Comparison of ENCODE assay signal across 18 cellular contexts in the genomic region with DNA sequence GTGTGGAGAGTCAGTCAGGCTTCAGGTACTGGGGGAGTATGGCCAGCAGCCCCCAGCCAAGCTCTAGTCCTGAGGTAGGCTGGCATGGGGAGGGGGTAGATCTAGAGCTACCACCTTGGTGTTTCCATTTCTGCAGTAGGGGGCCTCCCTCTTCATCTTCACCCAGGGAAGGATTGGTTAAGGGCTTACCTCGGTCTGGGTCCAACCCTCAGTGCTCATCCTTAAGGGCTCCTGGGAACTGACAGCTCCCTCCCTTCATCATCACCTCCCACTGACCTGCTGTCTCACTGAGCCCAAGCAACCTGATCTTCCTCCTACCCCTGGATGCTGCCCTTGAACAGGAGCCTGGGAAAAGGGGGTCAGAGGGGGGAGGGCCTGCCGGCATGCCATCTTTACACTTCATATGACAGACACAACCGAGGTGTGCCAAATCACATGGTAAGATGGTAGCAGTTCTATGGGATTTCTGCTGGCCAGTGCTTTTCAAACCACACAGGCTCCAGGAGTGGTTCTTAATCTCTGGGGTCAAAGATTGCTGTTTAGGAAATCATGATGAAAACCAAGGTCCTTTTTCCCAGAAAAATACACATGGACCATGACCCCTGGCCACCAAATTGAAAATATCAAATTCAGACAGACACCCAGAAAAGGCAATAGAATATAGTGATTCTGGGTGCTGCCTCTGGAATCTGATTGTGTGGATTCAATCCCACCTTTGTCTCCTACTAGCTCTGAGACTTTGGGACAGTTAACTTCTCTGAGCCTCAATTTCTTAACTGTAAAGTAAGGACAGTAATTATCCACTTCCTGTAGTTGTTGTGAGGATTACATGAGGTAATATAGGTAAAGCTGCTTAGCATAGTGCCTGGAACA. TPM values are rescaled to one million over a fixed set of nuclear protein-coding genes. Genes with fewer than 3 reads are reported as not detected.
DNase-seq lines count a peak whose midpoint lies in the region; ATAC-seq and TF ChIP-seq lines count a peak whose summit lies in the region.
"Had no signal": no experiment of that assay in that cellular context is flagged by ENCODE, and none has a peak within 500 bp of the region (broad histone marks: within the 10 kb centered on the region; RNA-seq: fewer than 3 reads in every experiment).

No MANE protein-coding gene starts in this region.

- no peak for TF ChIP-seq CTCF in suprapubic skin (IDR thresholded peaks at IDR 0.05)
- no peak for TF ChIP-seq CTCF in GM13977 (IDR thresholded peaks at IDR 0.05; ENCODE audit: extremely low read depth, insufficient read depth, missing control alignments)

- no peaks in the 10 kb centered on the region for H3K27me3 Mint-ChIP-seq in central memory CD8-positive, alpha-beta T cell

- WGBS in suprapubic skin: 90% methylated on average over 3 of the region's 3 CpGs

- TF ChIP-seq EP300 in suprapubic skin (IDR thresholded peaks at IDR 0.05): no peak

- peak overlapping the region; percentile 99 for H3K27ac ChIP-seq in mucosa of rectum (ENCODE audit: low read depth in 2 of 2, low read length in 2 of 2)
- H3K27ac ChIP-seq in stomach smooth muscle (ENCODE audit: low read length): peak overlapping the region; percentile 94
- H3K27ac ChIP-seq in suprapubic skin: no peak overlapping the region

- peak overlapping the region; percentile 2 for H3K27ac Mint-ChIP-seq in central memory CD8-positive, alpha-beta T cell (ENCODE audit: low read depth)
- H3K27ac Mint-ChIP-seq: nephron progenitor cell had no signal

- H3K9ac ChIP-seq in mucosa of rectum (ENCODE audit: low read depth in 1 of 2, low read length in 2 of 2) (peak overlapping the region; percentile 95), stomach smooth muscle (ENCODE audit: low read length in 2 of 2) (peak overlapping the region in 1 of 2 donors; percentile 14)

- H3K4me3 ChIP-seq in mucosa of rectum (ENCODE audit: low read length in 2 of 2) (peak overlapping the region in 1 of 2 donors; percentile 97), stomach smooth muscle (ENCODE audit: low read length in 2 of 2) (no peak overlapping the region), suprapubic skin (no peak overlapping the region)
- H3K4me3 ChIP-seq: lung, prostate gland, tibial nerve had no signal

- peaks cover 0 to 12% of the 10 kb centered on the region in 2 donors for H3K36me3 ChIP-seq in mucosa of rectum (ENCODE audit: control insufficient read depth in 2 of 2, insufficient read depth in 2 of 2, low read length in 2 of 2)
- H3K36me3 ChIP-seq in stomach smooth muscle (ENCODE audit: control insufficient read depth in 2 of 2, insufficient read depth in 2 of 2, low read length in 2 of 2): peaks cover 2 to 5% of the 10 kb centered on the region in 2 donors
- H3K36me3 ChIP-seq in suprapubic skin: no peaks in the 10 kb centered on the region
- H3K36me3 ChIP-seq: prostate gland had no signal

- no peak for ATAC-seq in central memory CD8-positive, alpha-beta T cell (replicated peaks; ENCODE audit: extremely low read depth, poor library complexity, severe bottlenecking)

- DNase-seq in NCI-H82 (lab: John Stamatoyannopoulos, UW): peak; percentile 23
- DNase-seq in NCI-H82 treated with DMSO at 0.1 percent for 48 hours (lab: John Stamatoyannopoulos, UW; ENCODE audit: unreplicated experiment): no peak
- no peak for DNase-seq in central memory CD8-positive, alpha-beta T cell (ENCODE audit: low spot score in 2 of 2)
- DNase-seq in suprapubic skin (ENCODE audit: low spot score in 2 of 2): no peak
- DNase-seq in islet precursor cell: no peak
- DNase-seq in GM13977 (ENCODE audit: low spot score): no peak
- DNase-seq: activated CD4-positive, alpha-beta T cell treated with anti-CD3 and anti-CD28 coated beads, Interleukin-2, amount 10 ng/mL, durations not matched to agents 24 days and 14 days; activated CD8-positive, alpha-beta memory T cell treated with anti-CD3 and anti-CD28 coated beads, Interleukin-2, amount 50 U/mL, for 4 hours; activated effector memory CD4-positive, alpha-beta T cell treated with anti-CD3 and anti-CD28 coated beads, Interleukin-2, amount 50 U/mL, for 16 hours; GOT3; Karpas-422; NCI-H1930; nephron progenitor cell had no signal

- no peaks in the 10 kb centered on the region for H3K9me3 ChIP-seq in mucosa of rectum (ENCODE audit: control insufficient read depth in 2 of 2, low read length in 2 of 2)
- no peaks in the 10 kb centered on the region for H3K9me3 ChIP-seq in stomach smooth muscle (ENCODE audit: control insufficient read depth in 2 of 2, low read length in 2 of 2)
- no peaks in the 10 kb centered on the region for H3K9me3 ChIP-seq in suprapubic skin
- H3K9me3 ChIP-seq: prostate gland, tibial nerve had no signal

- peaks cover 38% of the 10 kb centered on the region for H3K4me1 Mint-ChIP-seq in central memory CD8-positive, alpha-beta T cell

- H3K4me1 ChIP-seq in mucosa of rectum (ENCODE audit: control insufficient read depth in 2 of 2, insufficient read depth in 2 of 2, low read length in 2 of 2) (peaks cover 37 to 57% of the 10 kb centered on the region in 2 donors), stomach smooth muscle (ENCODE audit: control insufficient read depth, insufficient read depth, low read length) (peaks cover 67% of the 10 kb centered on the region), suprapubic skin (peaks cover 48% of the 10 kb centered on the region)

- H3K27me3 ChIP-seq in mucosa of rectum (ENCODE audit: control insufficient read depth in 2 of 2, insufficient read depth in 2 of 2, low read length in 2 of 2): no peaks in the 10 kb centered on the region
- H3K27me3 ChIP-seq in stomach smooth muscle (ENCODE audit: control insufficient read depth in 1 of 2, insufficient read depth in 2 of 2, low read length in 2 of 2): no peaks in the 10 kb centered on the region
- H3K27me3 ChIP-seq in suprapubic skin: no peaks in the 10 kb centered on the region
- H3K27me3 ChIP-seq: tibial nerve had no signal

- H3K4me3 Mint-ChIP-seq in central memory CD8-positive, alpha-beta T cell: no peak overlapping the region
- H3K4me3 Mint-ChIP-seq: activated CD4-positive, alpha-beta T cell treated with anti-CD3 and anti-CD28 coated beads, Interleukin-2, amount 10 ng/mL, durations not matched to agents 24 days and 14 days had no signal

- no peak for TF ChIP-seq POLR2A in suprapubic skin (IDR thresholded peaks at IDR 0.05)

- no peaks in the 10 kb centered on the region for H3K9me3 Mint-ChIP-seq in central memory CD8-positive, alpha-beta T cell
- H3K9me3 Mint-ChIP-seq: activated CD4-positive, alpha-beta T cell treated with anti-CD3 and anti-CD28 coated beads, Interleukin-2, amount 10 ng/mL, durations not matched to agents 24 days and 14 days; nephron progenitor cell had no signal

- peaks cover 59% of the 10 kb centered on the region for H3K36me3 Mint-ChIP-seq in central memory CD8-positive, alpha-beta T cell (ENCODE audit: insufficient read depth)

- in situ Hi-C loops in GM13977 (cut with MboI; ENCODE audit: low pct_unique_long_range_greater_than_20kb, low sequenced_read_pairs, unreplicated experiment): loop anchor here (25.0 kb wide), 1 partner anchor 395 kb away; the partner anchor contains the start of gene AHCY

RNA-seq across cellular contexts. Expression of gene TP53INP2, which starts 3.0 kb away (rescaled TPM):
- 10 to 100 TPM in 2 of 4 donors, 1 to 10 TPM in 2; 8.1 to 19.4 (median 10.7) TPM for total RNA-seq in suprapubic skin

RNA-seq across cellular contexts. Expression of gene PIGU, which starts 30.3 kb away (rescaled TPM):
- 10 to 100 TPM; 13.6 to 21.7 (median 16.2) TPM for total RNA-seq in suprapubic skin
